In genomic region chr10:26699631-26700030, GRCh38 we compare ENCODE assay signal across 21 cellular contexts. TPM values are rescaled to one million over a fixed set of nuclear protein-coding genes. Genes with fewer than 3 reads are reported as not detected.
DNase-seq lines count a peak whose midpoint lies in the region; ATAC-seq and TF ChIP-seq lines count a peak whose summit lies in the region.
"Had no signal": no experiment of that assay in that cellular context is flagged by ENCODE, and none has a peak within 500 bp of the region (broad histone marks: within the 10 kb centered on the region; RNA-seq: fewer than 3 reads in every experiment).

No MANE protein-coding gene starts in this region.

- peaks cover 44% of the 10 kb centered on the region for H3K4me1 Mint-ChIP-seq in activated CD8-positive, alpha-beta memory T cell treated with anti-CD3 and anti-CD28 coated beads, Interleukin-2, amount 10 ng/mL, durations not matched to agents 7 days and 5 days
- H3K4me1 Mint-ChIP-seq in CD4-positive, alpha-beta memory T cell: peaks cover 21 to 32% (median 28%) of the 10 kb centered on the region in 4 donors
- peaks cover 17% of the 10 kb centered on the region for H3K4me1 Mint-ChIP-seq in nephron

- H3K9me2 ChIP-seq in OCI-LY7 (ENCODE audit: insufficient read depth, low read length): no peaks in the 10 kb centered on the region

- no peaks in the 10 kb centered on the region for H3K27me3 ChIP-seq in CD4-positive, alpha-beta memory T cell (ENCODE audit: insufficient read depth, low read length)
- H3K27me3 ChIP-seq: heart left ventricle had no signal

- peaks cover 36% of the 10 kb centered on the region for H3K36me3 Mint-ChIP-seq in activated CD8-positive, alpha-beta memory T cell treated with anti-CD3 and anti-CD28 coated beads, Interleukin-2, amount 10 ng/mL, durations not matched to agents 7 days and 5 days
- peaks cover 0 to 10% of the 10 kb centered on the region in 2 donors for H3K36me3 Mint-ChIP-seq in CD4-positive, alpha-beta memory T cell
- peaks cover 19% of the 10 kb centered on the region for H3K36me3 Mint-ChIP-seq in nephron (ENCODE audit: low read depth)

- BruUV-seq in OCI-LY7 (replicated peaks; lab: Mats Ljungman, UMichigan): no TSS peak

- no peak overlapping the region for H3K4me2 ChIP-seq in OCI-LY7 (ENCODE audit: low read length)

- H3K27ac ChIP-seq in CD4-positive, alpha-beta memory T cell (ENCODE audit: low read depth, low read length): no peak overlapping the region
- H3K27ac ChIP-seq in OCI-LY7 (ENCODE audit: low read depth, low read length, poor library complexity, severe bottlenecking): no peak overlapping the region
- H3K27ac ChIP-seq: heart left ventricle had no signal

- H3K9me3 Mint-ChIP-seq in activated CD8-positive, alpha-beta memory T cell treated with anti-CD3 and anti-CD28 coated beads, Interleukin-2, amount 10 ng/mL, durations not matched to agents 7 days and 5 days (ENCODE audit: low read depth): no peaks in the 10 kb centered on the region
- no peaks in the 10 kb centered on the region for H3K9me3 Mint-ChIP-seq in CD4-positive, alpha-beta memory T cell
- H3K9me3 Mint-ChIP-seq in nephron: no peaks in the 10 kb centered on the region
- H3K9me3 Mint-ChIP-seq: activated naive CD4-positive, alpha-beta T cell treated with anti-CD3 and anti-CD28 coated beads for 36 hours; naive thymus-derived CD8-positive, alpha-beta T cell had no signal

- H3K9me3 ChIP-seq in CD4-positive, alpha-beta memory T cell (ENCODE audit: control insufficient read depth in 1 of 2, low read length in 2 of 2): no peaks in the 10 kb centered on the region
- H3K9me3 ChIP-seq in OCI-LY7 (ENCODE audit: low read length): no peaks in the 10 kb centered on the region
- H3K9me3 ChIP-seq: A549, heart left ventricle had no signal

- H3K27me3 Mint-ChIP-seq in activated CD8-positive, alpha-beta memory T cell treated with anti-CD3 and anti-CD28 coated beads, Interleukin-2, amount 10 ng/mL, durations not matched to agents 7 days and 5 days: no peaks in the 10 kb centered on the region
- no peaks in the 10 kb centered on the region for H3K27me3 Mint-ChIP-seq in CD4-positive, alpha-beta memory T cell
- no peaks in the 10 kb centered on the region for H3K27me3 Mint-ChIP-seq in nephron (ENCODE audit: low read depth)
- H3K27me3 Mint-ChIP-seq: naive thymus-derived CD8-positive, alpha-beta T cell had no signal

- H2AFZ ChIP-seq in OCI-LY7 (ENCODE audit: low read length): no peak overlapping the region

- intact Hi-C loops in CD4-positive, alpha-beta memory T cell (cut with micrococcal nuclease): loop anchor here (10.0 kb wide), 2 partner anchors 455 to 805 kb away; partner anchors contain the start of genes MASTL, RAB18 and YME1L1
- intact Hi-C loops in OCI-LY7 (cut with micrococcal nuclease; ENCODE audit: unreplicated experiment): loop anchor here (10.0 kb wide), 1 partner anchor 455 kb away; the partner anchor contains the start of genes MASTL and YME1L1

- CTCF ChIA-PET in activated CD8-positive, alpha-beta memory T cell treated with anti-CD3 and anti-CD28 coated beads, Interleukin-2, amount 10 ng/mL, durations not matched to agents 7 days and 5 days (lab: Charles Lee): interaction anchor here (0.7 kb wide), 1 partner anchor 79 kb away, joined by 3 read pairs; no protein-coding TSS in a partner anchor
- CTCF ChIA-PET in CD4-positive, alpha-beta memory T cell (lab: Charles Lee; ENCODE audit: partially characterized antibody): no interaction called here
- CTCF ChIA-PET in OCI-LY7 (lab: Charles Lee; ENCODE audit: unreplicated experiment): no interaction called here

- H3K27ac Mint-ChIP-seq in activated CD8-positive, alpha-beta memory T cell treated with anti-CD3 and anti-CD28 coated beads, Interleukin-2, amount 10 ng/mL, durations not matched to agents 7 days and 5 days: no peak overlapping the region
- no peak overlapping the region for H3K27ac Mint-ChIP-seq in CD4-positive, alpha-beta memory T cell
- H3K27ac Mint-ChIP-seq in nephron: no peak overlapping the region
- H3K27ac Mint-ChIP-seq: activated naive CD4-positive, alpha-beta T cell treated with anti-CD3 and anti-CD28 coated beads for 36 hours had no signal

- ATAC-seq in activated CD8-positive, alpha-beta memory T cell treated with anti-CD3 and anti-CD28 coated beads, Interleukin-2, amount 10 ng/mL, durations not matched to agents 7 days and 5 days: no peak
- no peak for ATAC-seq in GM19397 (IDR thresholded peaks at IDR 0.05; ENCODE audit: unreplicated experiment)
- ATAC-seq: A549; heart left ventricle; left cardiac atrium; naive thymus-derived CD8-positive, alpha-beta T cell; sciatic nerve had no signal

- peaks cover 56% of the 10 kb centered on the region for H3K79me2 ChIP-seq in OCI-LY7 (ENCODE audit: insufficient read depth, low read depth, low read length)

- DNase-seq in activated CD8-positive, alpha-beta memory T cell treated with anti-CD3 and anti-CD28 coated beads, Interleukin-2, amount 10 ng/mL, durations not matched to agents 7 days and 5 days: no peak
- no peak for DNase-seq in activated CD8-positive, alpha-beta memory T cell treated with anti-CD3 and anti-CD28 coated beads, Interleukin-2, amount 50 U/mL, for 48 hours
- no peak for DNase-seq in CD4-positive, alpha-beta memory T cell
- DNase-seq in OCI-LY7 (ENCODE audit: low spot score): no peak
- no peak for DNase-seq in NCI-H1436 treated with DMSO at 0.1 percent for 48 hours (lab: John Stamatoyannopoulos, UW)
- DNase-seq in HPDE6-E6E7 (ENCODE audit: extremely low spot score): no peak
- DNase-seq: activated naive CD4-positive, alpha-beta T cell treated with anti-CD3 and anti-CD28 coated beads for 36 hours; C1 segment of cervical spinal cord; heart left ventricle; left cardiac atrium; naive thymus-derived CD8-positive, alpha-beta T cell; NCI-H1105; NCI-H2081; NCI-H82; posterior cingulate gyrus; SHP77 treated with DMSO at 0.1 percent for 48 hours; stimulated activated CD4-positive, alpha-beta T cell treated with anti-CD3 and anti-CD28 coated beads, Interleukin-15, amount 100 ng/mL, for 24 hours had no signal

- H3K4me1 ChIP-seq in CD4-positive, alpha-beta memory T cell (ENCODE audit: insufficient read depth, low read length): peaks cover 16% of the 10 kb centered on the region
- H3K4me1 ChIP-seq in OCI-LY7 (ENCODE audit: insufficient read depth, low read length, poor library complexity, severe bottlenecking): peaks cover 14% of the 10 kb centered on the region

- no peak for TF ChIP-seq CTCF in OCI-LY7 (conservative IDR thresholded peaks at IDR 0.05; ENCODE audit: low read length)
- no peak for TF ChIP-seq CTCF in nephron (IDR thresholded peaks at IDR 0.05; ENCODE audit: unreplicated experiment in 3 of 3)

- H3K4me3 ChIP-seq in CD4-positive, alpha-beta memory T cell (ENCODE audit: low read length in 2 of 2): no peak overlapping the region
- H3K4me3 ChIP-seq in OCI-LY7 (ENCODE audit: low read depth, low read length, poor library complexity, severe bottlenecking): peak overlapping the region; percentile 12

- H3K36me3 ChIP-seq in CD4-positive, alpha-beta memory T cell (ENCODE audit: insufficient read depth, low read length): no peaks in the 10 kb centered on the region
- peaks cover 45% of the 10 kb centered on the region for H3K36me3 ChIP-seq in OCI-LY7 (ENCODE audit: insufficient read depth, low read length)

- H4K20me1 ChIP-seq in OCI-LY7 (ENCODE audit: insufficient read depth, low read length): no peaks in the 10 kb centered on the region

- peak overlapping the region; percentile 12 for H3K4me3 Mint-ChIP-seq in activated CD8-positive, alpha-beta memory T cell treated with anti-CD3 and anti-CD28 coated beads, Interleukin-2, amount 10 ng/mL, durations not matched to agents 7 days and 5 days
- peak overlapping the region in 6 of 8 donors; percentile 9 to 97 (median 26) for H3K4me3 Mint-ChIP-seq in CD4-positive, alpha-beta memory T cell
- H3K4me3 Mint-ChIP-seq in nephron: peak overlapping the region; percentile 96 to 100 (median 99)

- POLR2A ChIA-PET in CD4-positive, alpha-beta memory T cell (lab: Charles Lee; ENCODE audit: partially characterized antibody): no interaction called here
- POLR2A ChIA-PET in OCI-LY7 (lab: Charles Lee): interaction anchor here (0.7 kb wide), 2 partner anchors 220 to 544 kb away, joined by 4 read pairs; no protein-coding TSS in a partner anchor

RNA-seq across cellular contexts. Expression of gene PDSS1, which starts 2.1 kb away (rescaled TPM):
- 10 to 100 TPM; 19.3 to 24.1 TPM for total RNA-seq in activated CD8-positive, alpha-beta memory T cell treated with anti-CD3 and anti-CD28 coated beads, Interleukin-2, amount 10 ng/mL, durations not matched to agents 7 days and 5 days
- 1 to 10 TPM; 3.1 to 3.3 TPM for total RNA-seq in CD4-positive, alpha-beta memory T cell
- 1 to 10 TPM; 2.5 to 4.5 TPM for polyA plus RNA-seq in CD4-positive, alpha-beta memory T cell
- 16.9 and 23.0 TPM in 2 replicates for total RNA-seq in OCI-LY7 (2014; rRNA removed; shearing (Covaris generic))
- 18.4 and 20.4 TPM in 2 replicates for total RNA-seq in OCI-LY7 (2022)

Comparison
In these comparisons a context has a peak if more than half of its experiments do, and no peak if none do; other contexts are left out.
1. H3K4me3 Mint-ChIP-seq: peak in every context shown above with its lines; median percentile 99 in nephron; 26 in CD4-positive, alpha-beta memory T cell; 12 in activated CD8-positive, alpha-beta memory T cell treated with anti-CD3 and anti-CD28 coated beads, Interleukin-2, amount 10 ng/mL, durations not matched to agents 7 days and 5 days.
2. RNA of gene PDSS1, which starts 2.1 kb away (total RNA-seq): 19.3 to 24.1 TPM in activated CD8-positive, alpha-beta memory T cell treated with anti-CD3 and anti-CD28 coated beads, Interleukin-2, amount 10 ng/mL, durations not matched to agents 7 days and 5 days and 16.9 to 23.0 TPM in OCI-LY7; 3.1 to 3.3 TPM in CD4-positive, alpha-beta memory T cell; every median in the first group is over 4 times any median in the second.